ENCODE assay signal across 1 cellular context in genomic region chr15:72229947-72230196, GRCh38.
TF ChIP-seq lines count a peak whose summit lies in the region.

No MANE protein-coding gene starts in this region.

TF ChIP-seq in HEK293, 187 proteins besides CTCF, POLR2A, EP300 and RAD21 (continued from another document and continues in another):
- peak; percentile 69; the same call in 1 of the 2 replicates for TF ChIP-seq PRDM2 (tag by site-specific recombination; IDR thresholded peaks at IDR 0.05; ENCODE audit: borderline replicate concordance)
- 0 out of 2 replicates have a peak, but pooled peaks have one; percentile 10 for TF ChIP-seq ZNF362 (tag by site-specific recombination; IDR thresholded peaks at IDR 0.05)
- TF ChIP-seq ZNF776 (tag by site-specific recombination; IDR thresholded peaks at IDR 0.05; ENCODE audit: borderline replicate concordance): no peak
- TF ChIP-seq ZFP37 (tag by site-specific recombination; IDR thresholded peaks at IDR 0.05): no peak
- TF ChIP-seq ZNF184 (tag by site-specific recombination; IDR thresholded peaks at IDR 0.05): no peak
- TF ChIP-seq ZNF114 (tag by site-specific recombination; IDR thresholded peaks at IDR 0.05): no peak
- TF ChIP-seq SP3 (tag by site-specific recombination; IDR thresholded peaks at IDR 0.05): no peak
- no peak for TF ChIP-seq BCL11A (tag by site-specific recombination; IDR thresholded peaks at IDR 0.05; ENCODE audit: low read depth)
- no peak for TF ChIP-seq ZBTB8A (tag by site-specific recombination; IDR thresholded peaks at IDR 0.05)
- TF ChIP-seq ZIC2 (tag by site-specific recombination; IDR thresholded peaks at IDR 0.05): no peak
- no peak for TF ChIP-seq HIC1 (tag by site-specific recombination; IDR thresholded peaks at IDR 0.05)
- no peak for TF ChIP-seq ZNF701 (tag by site-specific recombination; IDR thresholded peaks at IDR 0.05)
- no peak for TF ChIP-seq GLIS1 (tag by site-specific recombination; IDR thresholded peaks at IDR 0.05)
- TF ChIP-seq ZNF433 (tag by site-specific recombination; IDR thresholded peaks at IDR 0.05; ENCODE audit: low read depth): 0 out of 2 replicates have a peak, but pooled peaks have one; percentile 21
- peak; percentile 16; the same call in 1 of the 2 replicates for TF ChIP-seq KLF17 (tag by site-specific recombination; IDR thresholded peaks at IDR 0.05)
- TF ChIP-seq RBAK (tag by site-specific recombination; IDR thresholded peaks at IDR 0.05): no peak
- peak; percentile 24; the same call in 1 of the 2 replicates for TF ChIP-seq ZNF239 (tag by site-specific recombination; IDR thresholded peaks at IDR 0.05)
- peak; percentile 30; the same call in 1 of the 2 replicates for TF ChIP-seq ZNF423 (tag by site-specific recombination; IDR thresholded peaks at IDR 0.05)
- TF ChIP-seq ZNF580 (tag by site-specific recombination; IDR thresholded peaks at IDR 0.05): 0 out of 2 replicates have a peak, but pooled peaks have one; percentile 33
- TF ChIP-seq ZNF654 (tag by site-specific recombination; IDR thresholded peaks at IDR 0.05; ENCODE audit: low read depth): no peak
- TF ChIP-seq ZNF24 (tag by site-specific recombination; IDR thresholded peaks at IDR 0.05): no peak
- TF ChIP-seq ZNF777 (tag by site-specific recombination; IDR thresholded peaks at IDR 0.05; ENCODE audit: borderline replicate concordance): no peak
- TF ChIP-seq ZFP69B (tag by site-specific recombination; IDR thresholded peaks at IDR 0.05): peak; percentile 71; the same call in 1 of the 2 replicates
- TF ChIP-seq ZNF121 (tag by site-specific recombination; IDR thresholded peaks at IDR 0.05): no peak
- TF ChIP-seq ZNF792 (tag by site-specific recombination; IDR thresholded peaks at IDR 0.05): no peak
- TF ChIP-seq ZNF23 (tag by site-specific recombination; IDR thresholded peaks at IDR 0.05; ENCODE audit: borderline replicate concordance): no peak
- TF ChIP-seq IKZF3 (tag by site-specific recombination; IDR thresholded peaks at IDR 0.05): no peak
- no peak for TF ChIP-seq ZNF623 (tag by site-specific recombination; IDR thresholded peaks at IDR 0.05)
- TF ChIP-seq ZNF223 (tag by site-specific recombination; IDR thresholded peaks at IDR 0.05): no peak
- TF ChIP-seq ZNF132 (tag by site-specific recombination; IDR thresholded peaks at IDR 0.05; ENCODE audit: borderline replicate concordance): no peak
- TF ChIP-seq ZBTB7A (tag by site-specific recombination; IDR thresholded peaks at IDR 0.05; ENCODE audit: low read depth): no peak
- TF ChIP-seq ZNF843 (tag by site-specific recombination; IDR thresholded peaks at IDR 0.05): no peak
- TF ChIP-seq EGR2 (tag by site-specific recombination; IDR thresholded peaks at IDR 0.05; ENCODE audit: low read depth): no peak
- peak; percentile 57; the same call in 1 of the 2 replicates for TF ChIP-seq GFI1B (tag by site-specific recombination; IDR thresholded peaks at IDR 0.05)
- no peak for TF ChIP-seq ZNF510 (tag by site-specific recombination; IDR thresholded peaks at IDR 0.05; ENCODE audit: insufficient replicate concordance)
- no peak for TF ChIP-seq ZNF350 (tag by site-specific recombination; IDR thresholded peaks at IDR 0.05)
- no peak for TF ChIP-seq ZNF830 (tag by site-specific recombination; IDR thresholded peaks at IDR 0.05; ENCODE audit: low read depth)
- peak; percentile 31; the same call in 1 of the 2 replicates for TF ChIP-seq YY1 (tag by site-specific recombination; IDR thresholded peaks at IDR 0.05)
- TF ChIP-seq ZNF211 (tag by site-specific recombination; IDR thresholded peaks at IDR 0.05; ENCODE audit: low read depth): no peak
- TF ChIP-seq ZNF571 (tag by site-specific recombination; IDR thresholded peaks at IDR 0.05): no peak
- peak; percentile 66; the same call in 1 of the 2 replicates for TF ChIP-seq KLF8 (tag by site-specific recombination; IDR thresholded peaks at IDR 0.05)
- TF ChIP-seq PBX3 (CRISPR knock-in tag; IDR thresholded peaks at IDR 0.05): no peak
- no peak for TF ChIP-seq ZNF292 (tag by site-specific recombination; IDR thresholded peaks at IDR 0.05; ENCODE audit: borderline replicate concordance, low read depth)
- TF ChIP-seq ZNF670 (tag by site-specific recombination; IDR thresholded peaks at IDR 0.05; ENCODE audit: low read depth): no peak
- TF ChIP-seq KLF7 (tag by site-specific recombination; IDR thresholded peaks at IDR 0.05; ENCODE audit: borderline replicate concordance): no peak
- TF ChIP-seq GLI4 (tag by site-specific recombination; IDR thresholded peaks at IDR 0.05): no peak
- TF ChIP-seq KLF1 (tag by site-specific recombination; IDR thresholded peaks at IDR 0.05): no peak
- no peak for TF ChIP-seq ZBTB10 (tag by site-specific recombination; IDR thresholded peaks at IDR 0.05)
- no peak for TF ChIP-seq ZBTB44 (tag by site-specific recombination; IDR thresholded peaks at IDR 0.05)
- no peak for TF ChIP-seq ZNF530 (tag by site-specific recombination; IDR thresholded peaks at IDR 0.05; ENCODE audit: low read depth)
